In the genomic region with DNA sequence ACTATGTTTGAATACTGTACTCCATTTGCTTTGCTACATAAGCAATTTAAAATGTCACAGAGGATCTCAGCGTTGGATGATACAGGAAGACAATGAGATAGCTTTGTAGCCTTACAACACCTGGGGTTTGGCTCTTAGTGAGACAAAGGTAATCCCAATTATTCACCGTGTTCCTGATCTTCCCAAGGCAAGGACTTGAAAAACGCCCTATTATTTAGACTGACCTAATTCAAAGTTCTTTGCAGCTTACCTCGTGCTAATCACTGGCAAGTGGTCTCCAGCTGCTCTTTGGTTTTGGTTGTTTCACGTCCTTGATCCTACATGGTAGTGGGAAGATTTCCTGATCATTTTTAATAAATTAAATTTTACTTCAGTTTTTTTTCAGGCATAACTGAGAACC, we compare ENCODE assay signal across 19 cellular contexts. TPM values are rescaled to one million over a fixed set of nuclear protein-coding genes. Genes with fewer than 3 reads are reported as not detected.
"Had no signal": no experiment of that assay in that cellular context is flagged by ENCODE, and none has a peak within 500 bp of the region (broad histone marks: within the 10 kb centered on the region; RNA-seq: fewer than 3 reads in every experiment).

No MANE protein-coding gene starts in this region.

- H3K4me1 ChIP-seq: prostate gland had no signal

- H3K4me3 ChIP-seq: prostate gland, right lobe of liver, spleen, tibial artery had no signal

- H3K27me3 ChIP-seq: right lobe of liver, spleen, tibial artery had no signal

- H3K27ac ChIP-seq: prostate gland, right lobe of liver, spleen, tibial artery had no signal

- H3K9me3 ChIP-seq: prostate gland, right lobe of liver, tibial artery had no signal

- ATAC-seq: activated CD4-positive, alpha-beta T cell treated with anti-CD3 and anti-CD28 coated beads for 36 hours; left colon; natural killer cell; stimulated activated memory B cell treated with anti-CD40 and anti-IgM and Interleukin-4, amounts not matched to agents 10 μg/mL and 1 μg/mL and 100 μg/mL, for 72 hours had no signal

- H3K36me3 ChIP-seq: prostate gland, right lobe of liver, spleen, tibial artery had no signal

- DNase-seq: activated CD4-positive, alpha-beta memory T cell treated with anti-CD3 and anti-CD28 coated beads, Interleukin-2, amount 10 ng/mL, durations not matched to agents 7 days and 5 days; activated CD4-positive, alpha-beta T cell treated with anti-CD3 and anti-CD28 coated beads for 36 hours; activated gamma-delta T cell; activated naive CD8-positive, alpha-beta T cell treated with anti-CD3 and anti-CD28 coated beads for 36 hours; activated T-cell treated with anti-CD3 and anti-CD28 coated beads, Interleukin-2, amount 50 U/mL, for 48 hours; cerebellar nuclear complex; erythroblast; hippocampal formation; left colon; natural killer cell; occipital lobe; right lobe of liver; spleen; stimulated activated CD4-positive, alpha-beta T cell treated with anti-CD3 and anti-CD28 coated beads, Interleukin-1b, Interleukin-23, amount 100 ng/mL, for 48 hours; tibial artery had no signal

RNA-seq across cellular contexts. Expression of gene C7orf33, which starts 23.0 kb away (rescaled TPM):
- total RNA-seq: activated CD4-positive, alpha-beta memory T cell treated with anti-CD3 and anti-CD28 coated beads, Interleukin-2, amount 10 ng/mL, durations not matched to agents 7 days and 5 days; activated CD4-positive, alpha-beta T cell treated with anti-CD3 and anti-CD28 coated beads for 36 hours; activated naive CD8-positive, alpha-beta T cell treated with anti-CD3 and anti-CD28 coated beads for 36 hours; left colon; mucosa of gallbladder; natural killer cell; occipital lobe; prostate gland; right lobe of liver; spleen; T-helper 2 cell treated with Interferon-gamma antibody and Interleukin-4, amounts not matched to agents 100 ng/mL and 5 ng/mL, for 36 hours had no signal
- polyA plus RNA-seq: spleen had no signal
